Comparison of ENCODE assay signal across 19 cellular contexts in genomic region chr2:152376968-152377367, GRCh38.
"Had no signal": no experiment of that assay in that cellular context is flagged by ENCODE, and none has a peak within 500 bp of the region (broad histone marks: within the 10 kb centered on the region; RNA-seq: fewer than 3 reads in every experiment).

No MANE protein-coding gene starts in this region.

- H3K36me3 ChIP-seq: adrenal gland, breast epithelium, heart left ventricle, left lung, WERI-Rb-1 had no signal

- H3K4me1 ChIP-seq: breast epithelium had no signal

- H3K27ac ChIP-seq: adrenal gland, breast epithelium, heart left ventricle, left lung, WERI-Rb-1 had no signal

- ATAC-seq: activated naive CD4-positive, alpha-beta T cell treated with anti-CD3 and anti-CD28 coated beads, Interleukin-2, amount 50 U/mL, for 72 hours; effector memory CD8-positive, alpha-beta T cell; heart left ventricle had no signal

- H3K4me3 ChIP-seq: adrenal gland, breast epithelium, heart left ventricle, left lung had no signal

- DNase-seq: activated CD4-positive, alpha-beta T cell treated with anti-CD3 and anti-CD28 coated beads for 1 hour; activated CD4-positive, alpha-beta T cell treated with anti-CD3 and anti-CD28 coated beads, Interleukin-2, amount 50 U/mL, for 48 hours; activated gamma-delta T cell treated with Interleukin-2 at 50 U/mL for 16 hours; activated T-cell treated with anti-CD3 and anti-CD28 coated beads for 4 hours; adrenal gland; effector memory CD8-positive, alpha-beta T cell; foreskin melanocyte; heart left ventricle; kidney; left lung; nephron progenitor cell; nucleus accumbens; posterior cingulate gyrus; stimulated activated CD8-positive, alpha-beta memory T cell treated with anti-CD3 and anti-CD28 coated beads, Interleukin-4, amount 100 ng/mL, for 48 hours; stimulated activated naive CD4-positive, alpha-beta T cell; T-helper 2 cell; WERI-Rb-1 had no signal

- H3K27me3 ChIP-seq: adrenal gland, breast epithelium, heart left ventricle, left lung had no signal

- H3K9me3 ChIP-seq: adrenal gland, breast epithelium, heart left ventricle, left lung had no signal
